13 cellular contexts compared by ENCODE assay signal in genomic region chr20:1371235-1371782, GRCh38. TPM values are rescaled to one million over a fixed set of nuclear protein-coding genes. Genes with fewer than 3 reads are reported as not detected.
A peak's percentile ranks its signal among the peaks of the same experiment; 100 is the strongest.
DNase-seq lines count a peak whose midpoint lies in the region; ATAC-seq and TF ChIP-seq lines count a peak whose summit lies in the region.
"Had no signal": no experiment of that assay in that cellular context is flagged by ENCODE, and none has a peak within 500 bp of the region (broad histone marks: within the 10 kb centered on the region; RNA-seq: fewer than 3 reads in every experiment).

No MANE protein-coding gene starts in this region.

- no peak for TF ChIP-seq POLR2A in stomach (IDR thresholded peaks at IDR 0.05)

- H3K4me3 ChIP-seq in left ventricle myocardium inferior (no peak overlapping the region), stomach (no peak overlapping the region)
- H3K4me3 ChIP-seq: GM12878 had no signal

- H3K27me3 Mint-ChIP-seq in activated CD4-positive, alpha-beta T cell treated with anti-CD3 and anti-CD28 coated beads, Interleukin-2, amount 10 ng/mL, durations not matched to agents 24 days and 14 days = no peaks in the 10 kb centered on the region
- no peaks in the 10 kb centered on the region for H3K27me3 Mint-ChIP-seq in activated naive CD8-positive, alpha-beta T cell treated with anti-CD3 and anti-CD28 coated beads, Interleukin-2, amount 10 ng/mL, durations not matched to agents 7 days and 5 days

- H3K27me3 ChIP-seq in left ventricle myocardium inferior (ENCODE audit: low read depth) (no peaks in the 10 kb centered on the region), stomach (no peaks in the 10 kb centered on the region)

- H3K9me3 ChIP-seq in left ventricle myocardium inferior (replicated peaks) (no peaks in the 10 kb centered on the region), stomach (no peaks in the 10 kb centered on the region)

- H3K36me3 ChIP-seq in left ventricle myocardium inferior (peaks cover 34% of the 10 kb centered on the region), stomach (peaks cover 10 to 84% (median 71%) of the 10 kb centered on the region in 4 donors)

- H3K36me3 Mint-ChIP-seq in activated CD4-positive, alpha-beta T cell treated with anti-CD3 and anti-CD28 coated beads, Interleukin-2, amount 10 ng/mL, durations not matched to agents 24 days and 14 days (ENCODE audit: low read depth) = peaks cover 71% of the 10 kb centered on the region
- peaks cover 50% of the 10 kb centered on the region for H3K36me3 Mint-ChIP-seq in activated naive CD8-positive, alpha-beta T cell treated with anti-CD3 and anti-CD28 coated beads, Interleukin-2, amount 10 ng/mL, durations not matched to agents 7 days and 5 days

- no peak for TF ChIP-seq CTCF in left ventricle myocardium inferior (IDR thresholded peaks at IDR 0.05; ENCODE audit: borderline replicate concordance)
- no peak for TF ChIP-seq CTCF in stomach (IDR thresholded peaks at IDR 0.05)

- peaks cover 73% of the 10 kb centered on the region for H3K4me1 ChIP-seq in left ventricle myocardium inferior
- peaks cover 27 to 83% (median 50%) of the 10 kb centered on the region in 4 donors for H3K4me1 ChIP-seq in stomach

- intact Hi-C loops in activated CD4-positive, alpha-beta T cell treated with anti-CD3 and anti-CD28 coated beads, Interleukin-2, amount 10 ng/mL, durations not matched to agents 24 days and 14 days (cut with micrococcal nuclease) = no loop called here
- intact Hi-C loops in left ventricle myocardium inferior (cut with micrococcal nuclease) = no loop called here
- intact Hi-C loops in stomach (cut with DNase I; ENCODE audit: low total_unique reads) = no loop called here

- no peaks in the 10 kb centered on the region for H3K9me3 Mint-ChIP-seq in activated CD4-positive, alpha-beta T cell treated with anti-CD3 and anti-CD28 coated beads, Interleukin-2, amount 10 ng/mL, durations not matched to agents 24 days and 14 days
- H3K9me3 Mint-ChIP-seq in activated naive CD8-positive, alpha-beta T cell treated with anti-CD3 and anti-CD28 coated beads, Interleukin-2, amount 10 ng/mL, durations not matched to agents 7 days and 5 days = no peaks in the 10 kb centered on the region

- no peak for TF ChIP-seq EP300 in stomach (IDR thresholded peaks at IDR 0.05)

- WGBS in stomach, 5 donors = 72 to 81% (median 78%) methylated on average over 3 of the region's 3 CpGs

- no peak for ATAC-seq in activated naive CD8-positive, alpha-beta T cell treated with anti-CD3 and anti-CD28 coated beads, Interleukin-2, amount 10 ng/mL, durations not matched to agents 7 days and 5 days (ENCODE audit: low read depth)
- ATAC-seq: GM12878 had no signal

- H3K4me3 Mint-ChIP-seq in activated CD4-positive, alpha-beta T cell treated with anti-CD3 and anti-CD28 coated beads, Interleukin-2, amount 10 ng/mL, durations not matched to agents 24 days and 14 days = no peak overlapping the region
- peak overlapping the region; percentile 24 for H3K4me3 Mint-ChIP-seq in activated naive CD8-positive, alpha-beta T cell treated with anti-CD3 and anti-CD28 coated beads, Interleukin-2, amount 10 ng/mL, durations not matched to agents 7 days and 5 days

- DNase-seq in activated CD4-positive, alpha-beta T cell treated with anti-CD3 and anti-CD28 coated beads, Interleukin-2, amount 10 ng/mL, durations not matched to agents 24 days and 14 days = peak; percentile 55
- no peak for DNase-seq in activated CD4-positive, alpha-beta T cell treated with anti-CD3 and anti-CD28 coated beads, Interleukin-2, amount 50 U/mL, for 48 hours
- DNase-seq in activated naive CD8-positive, alpha-beta T cell treated with anti-CD3 and anti-CD28 coated beads, Interleukin-2, amount 10 ng/mL, durations not matched to agents 7 days and 5 days = no peak
- DNase-seq in left ventricle myocardium inferior (no peak), stomach (no peak), NCI-H2081 treated with DMSO at 0.1 percent for 48 hours (lab: John Stamatoyannopoulos, UW) (no peak), DMS 273 (lab: John Stamatoyannopoulos, UW; ENCODE audit: unreplicated experiment) (no peak)
- DNase-seq in effector CD8-positive, alpha-beta T cell (lab: John Stamatoyannopoulos, UW) = no peak
- DNase-seq: activated CD4-positive, CD25-positive, alpha-beta regulatory T cell; activated naive CD4-positive, alpha-beta T cell treated with anti-CD3 and anti-CD28 coated beads, Interleukin-2, amount 50 U/mL, for 16 hours; NCI-H226; RPMI8226 had no signal

- peak overlapping the region; percentile 17 for H3K27ac Mint-ChIP-seq in activated CD4-positive, alpha-beta T cell treated with anti-CD3 and anti-CD28 coated beads, Interleukin-2, amount 10 ng/mL, durations not matched to agents 24 days and 14 days
- H3K27ac Mint-ChIP-seq in activated naive CD8-positive, alpha-beta T cell treated with anti-CD3 and anti-CD28 coated beads, Interleukin-2, amount 10 ng/mL, durations not matched to agents 7 days and 5 days = peak overlapping the region; percentile 74

- H3K27ac ChIP-seq in left ventricle myocardium inferior (replicated peaks) = peak overlapping the region; percentile 75
- peak overlapping the region in 4 of 5 donors; percentile 46 to 65 (median 50) for H3K27ac ChIP-seq in stomach

- POLR2A ChIA-PET in activated naive CD8-positive, alpha-beta T cell treated with anti-CD3 and anti-CD28 coated beads, Interleukin-2, amount 10 ng/mL, durations not matched to agents 7 days and 5 days (lab: Charles Lee) = interaction anchor here (0.8 kb wide), 1 partner anchor 9 kb away, joined by 3 read pairs; no protein-coding TSS in a partner anchor

- H3K4me1 Mint-ChIP-seq in activated CD4-positive, alpha-beta T cell treated with anti-CD3 and anti-CD28 coated beads, Interleukin-2, amount 10 ng/mL, durations not matched to agents 24 days and 14 days = peaks cover 56% of the 10 kb centered on the region
- peaks cover 53% of the 10 kb centered on the region for H3K4me1 Mint-ChIP-seq in activated naive CD8-positive, alpha-beta T cell treated with anti-CD3 and anti-CD28 coated beads, Interleukin-2, amount 10 ng/mL, durations not matched to agents 7 days and 5 days

RNA-seq across cellular contexts. Expression of gene FKBP1A, which starts 21.5 kb away (rescaled TPM):
- 291 and 292 TPM in 2 replicates for total RNA-seq in activated CD4-positive, alpha-beta T cell treated with anti-CD3 and anti-CD28 coated beads, Interleukin-2, amount 10 ng/mL, durations not matched to agents 24 days and 14 days
- 100 to 1,000 TPM; 231 to 234 TPM for total RNA-seq in activated naive CD8-positive, alpha-beta T cell treated with anti-CD3 and anti-CD28 coated beads, Interleukin-2, amount 10 ng/mL, durations not matched to agents 7 days and 5 days
- total RNA-seq in left ventricle myocardium inferior (124 TPM), stomach (100 to 1,000 TPM in 2 of 5 donors, 10 to 100 TPM in 3; 33.0 to 280 (median 68.3) TPM)
- 100 to 1,000 TPM; 135 to 283 (median 195) TPM for polyA plus RNA-seq in stomach

RNA-seq across cellular contexts. Expression of gene SDCBP2, which starts 42.4 kb away (rescaled TPM):
- total RNA-seq in activated CD4-positive, alpha-beta T cell treated with anti-CD3 and anti-CD28 coated beads, Interleukin-2, amount 10 ng/mL, durations not matched to agents 24 days and 14 days = 2.0 and 3.0 TPM in 2 replicates
- total RNA-seq in activated naive CD8-positive, alpha-beta T cell treated with anti-CD3 and anti-CD28 coated beads, Interleukin-2, amount 10 ng/mL, durations not matched to agents 7 days and 5 days = 1 to 10 TPM; 3.7 to 5.1 TPM
- total RNA-seq in left ventricle myocardium inferior = 2.2 TPM
- 10 to 100 TPM; 33.3 to 90.9 (median 68.3) TPM for total RNA-seq in stomach
- 100 to 1,000 TPM in 1 of 3 donors, 10 to 100 TPM in 2; 38.4 to 297 (median 52.8) TPM for polyA plus RNA-seq in stomach
